In the genomic region with DNA sequence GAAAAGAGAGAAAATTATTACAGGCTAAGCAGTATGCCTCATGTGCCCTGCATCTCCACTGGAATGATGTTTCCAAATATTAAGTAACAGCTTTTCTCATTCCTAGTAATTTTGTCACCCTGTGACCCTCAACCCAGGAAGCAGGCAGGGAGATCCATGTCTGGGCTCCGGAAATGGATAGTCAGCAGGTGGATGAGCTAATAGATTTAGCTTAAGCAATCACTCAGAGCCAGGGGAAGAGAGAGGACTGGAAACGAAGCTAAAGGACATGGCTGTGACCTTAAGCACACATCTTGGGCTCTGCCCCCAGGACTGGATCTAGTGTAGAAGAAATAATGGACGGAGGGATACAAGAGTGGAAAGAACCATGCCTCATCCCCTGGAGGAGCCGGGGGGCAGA, we compare ENCODE assay signal across 19 cellular contexts.
A peak's percentile ranks its signal among the peaks of the same experiment; 100 is the strongest.
DNase-seq lines count a peak whose midpoint lies in the region; ATAC-seq, FAIRE-seq and TF ChIP-seq lines count a peak whose summit lies in the region.
"Had no signal": no experiment of that assay in that cellular context is flagged by ENCODE, and none has a peak within 500 bp of the region (broad histone marks: within the 10 kb centered on the region; RNA-seq: fewer than 3 reads in every experiment).

No MANE protein-coding gene starts in this region.

- H3K9me3 Mint-ChIP-seq in astrocyte (ENCODE audit: unreplicated experiment): peaks cover 6% of the 10 kb centered on the region
- peaks cover 6% of the 10 kb centered on the region for H3K9me3 Mint-ChIP-seq in activated T-helper 2 cell treated with anti-CD3 and anti-CD28 coated beads, Interferon-gamma antibody, Interleukin-2, Interleukin-4, amounts not matched to agents 10 μg/mL and 5 μg/mL and 100 μg/mL, durations not matched to agents 14 hours and 24 hours and 36 hours

- DNase-seq in AG10803 (ENCODE audit: low read depth) (peak; percentile 34), EL (peak; percentile 55), astrocyte (ENCODE audit: low read depth) (no peak), kidney tubule cell (ENCODE audit: low spot score) (peak; percentile 33)
- no peak for DNase-seq in activated T-helper 2 cell treated with anti-CD3 and anti-CD28 coated beads, Interferon-gamma antibody, Interleukin-2, Interleukin-4, amounts not matched to agents 10 μg/mL and 5 μg/mL and 100 μg/mL, durations not matched to agents 14 hours and 24 hours and 36 hours (ENCODE audit: low spot score)
- DNase-seq: Calu3; CD4-positive, alpha-beta T cell; DMS79 treated with DMSO at 0.1 percent for 48 hours; NCI-H1105 treated with DMSO at 0.1 percent for 48 hours; NCI-H187 treated with DMSO at 0.1 percent for 48 hours; NCI-H446; NCI-H748 treated with DMSO at 0.1 percent for 48 hours; SHP77 treated with DMSO at 0.1 percent for 48 hours had no signal

- H3K36me3 ChIP-seq in astrocyte (ENCODE audit: insufficient read depth, low read length): no peaks in the 10 kb centered on the region
- H3K36me3 ChIP-seq: HAP-1 had no signal

- peak overlapping the region; percentile 62 for H3K27ac Mint-ChIP-seq in astrocyte (ENCODE audit: unreplicated experiment)
- H3K27ac Mint-ChIP-seq in activated T-helper 2 cell treated with anti-CD3 and anti-CD28 coated beads, Interferon-gamma antibody, Interleukin-2, Interleukin-4, amounts not matched to agents 10 μg/mL and 5 μg/mL and 100 μg/mL, durations not matched to agents 14 hours and 24 hours and 36 hours: no peak overlapping the region
- H3K27ac Mint-ChIP-seq: B cell; CD4-positive, alpha-beta T cell had no signal

- H3K4me2 ChIP-seq in astrocyte (ENCODE audit: low read length): no peak overlapping the region

- no peak for FAIRE-seq in astrocyte (lab: Jason Lieb, UNC)
- FAIRE-seq: RCC 7860 had no signal

- no peaks in the 10 kb centered on the region for H3K27me3 ChIP-seq in astrocyte (ENCODE audit: insufficient read depth, low read length)

- no peak overlapping the region for H3K4me3 Mint-ChIP-seq in astrocyte (ENCODE audit: unreplicated experiment)
- no peak overlapping the region for H3K4me3 Mint-ChIP-seq in activated T-helper 2 cell treated with anti-CD3 and anti-CD28 coated beads, Interferon-gamma antibody, Interleukin-2, Interleukin-4, amounts not matched to agents 10 μg/mL and 5 μg/mL and 100 μg/mL, durations not matched to agents 14 hours and 24 hours and 36 hours (ENCODE audit: low read depth)
- H3K4me3 Mint-ChIP-seq: B cell; CD4-positive, alpha-beta T cell had no signal

- peaks cover 2% of the 10 kb centered on the region for H3K36me3 Mint-ChIP-seq in astrocyte (ENCODE audit: low read depth, unreplicated experiment)
- no peaks in the 10 kb centered on the region for H3K36me3 Mint-ChIP-seq in activated T-helper 2 cell treated with anti-CD3 and anti-CD28 coated beads, Interferon-gamma antibody, Interleukin-2, Interleukin-4, amounts not matched to agents 10 μg/mL and 5 μg/mL and 100 μg/mL, durations not matched to agents 14 hours and 24 hours and 36 hours (ENCODE audit: low read depth)

- peaks cover 17% of the 10 kb centered on the region for H3K4me1 Mint-ChIP-seq in astrocyte (ENCODE audit: low read depth, unreplicated experiment)
- no peaks in the 10 kb centered on the region for H3K4me1 Mint-ChIP-seq in activated T-helper 2 cell treated with anti-CD3 and anti-CD28 coated beads, Interferon-gamma antibody, Interleukin-2, Interleukin-4, amounts not matched to agents 10 μg/mL and 5 μg/mL and 100 μg/mL, durations not matched to agents 14 hours and 24 hours and 36 hours (ENCODE audit: low read depth)

- H3K4me3 ChIP-seq in AG10803 (ENCODE audit: low read length) (no peak overlapping the region), astrocyte (ENCODE audit: insufficient read depth, low read depth, low read length) (no peak overlapping the region)
- H3K4me3 ChIP-seq: HAP-1 had no signal

- H3K79me2 ChIP-seq in astrocyte (ENCODE audit: insufficient read depth, low read length): no peaks in the 10 kb centered on the region

- H3K27ac ChIP-seq in astrocyte (ENCODE audit: low read depth, low read length): no peak overlapping the region

- H3K4me1 ChIP-seq in astrocyte (ENCODE audit: insufficient read depth, low read length): peaks cover 6% of the 10 kb centered on the region
- H3K4me1 ChIP-seq: HAP-1 had no signal

- no peak for ATAC-seq in GM19328 (IDR thresholded peaks at IDR 0.05; ENCODE audit: unreplicated experiment)
- no peak for ATAC-seq in GM21619 (IDR thresholded peaks at IDR 0.05; ENCODE audit: unreplicated experiment)
- no peak for ATAC-seq in HG02759 (IDR thresholded peaks at IDR 0.05; ENCODE audit: unreplicated experiment)

- H3K9me3 ChIP-seq in astrocyte (ENCODE audit: insufficient read depth, low read depth, low read length): no peaks in the 10 kb centered on the region
- H3K9me3 ChIP-seq: HAP-1 had no signal

- no peaks in the 10 kb centered on the region for H4K20me1 ChIP-seq in astrocyte (ENCODE audit: insufficient read depth, low read length)

- intact Hi-C loops in activated T-helper 2 cell treated with anti-CD3 and anti-CD28 coated beads, Interferon-gamma antibody, Interleukin-2, Interleukin-4, amounts not matched to agents 10 μg/mL and 5 μg/mL and 100 μg/mL, durations not matched to agents 14 hours and 24 hours and 36 hours (cut with micrococcal nuclease): no loop called here

- H3K27me3 Mint-ChIP-seq in astrocyte (ENCODE audit: low read depth, unreplicated experiment): no peaks in the 10 kb centered on the region
- peaks cover 6% of the 10 kb centered on the region for H3K27me3 Mint-ChIP-seq in activated T-helper 2 cell treated with anti-CD3 and anti-CD28 coated beads, Interferon-gamma antibody, Interleukin-2, Interleukin-4, amounts not matched to agents 10 μg/mL and 5 μg/mL and 100 μg/mL, durations not matched to agents 14 hours and 24 hours and 36 hours (ENCODE audit: low read depth)
- H3K27me3 Mint-ChIP-seq: B cell; CD4-positive, alpha-beta T cell had no signal

- H3K9ac ChIP-seq in astrocyte (ENCODE audit: low read length): no peak overlapping the region

- H2AFZ ChIP-seq in astrocyte (ENCODE audit: low read depth, low read length): no peak overlapping the region

- no peak for TF ChIP-seq CTCF in AG10803 (conservative IDR thresholded peaks at IDR 0.05; ENCODE audit: low read length)
- TF ChIP-seq CTCF in astrocyte (IDR thresholded peaks at IDR 0.05; ENCODE audit: insufficient read depth, low read depth, low read length): no peak

Comparison
In these comparisons a context has a peak if more than half of its experiments do, and no peak if none do; other contexts are left out.
1. DNase-seq: peak in AG10803 (single experiment), EL (single experiment) and kidney tubule cell (single experiment); none in astrocyte (single experiment) and activated T-helper 2 cell treated with anti-CD3 and anti-CD28 coated beads, Interferon-gamma antibody, Interleukin-2, Interleukin-4, amounts not matched to agents 10 μg/mL and 5 μg/mL and 100 μg/mL, durations not matched to agents 14 hours and 24 hours and 36 hours (single experiment).